10 cellular contexts compared by ENCODE assay signal in genomic region chr22:35310556-35311550, GRCh38. TPM values are rescaled to one million over a fixed set of nuclear protein-coding genes. Genes with fewer than 3 reads are reported as not detected.
DNase-seq lines count a peak whose midpoint lies in the region; ATAC-seq and TF ChIP-seq lines count a peak whose summit lies in the region.
"Had no signal": no experiment of that assay in that cellular context is flagged by ENCODE, and none has a peak within 500 bp of the region (broad histone marks: within the 10 kb centered on the region; RNA-seq: fewer than 3 reads in every experiment).

No MANE protein-coding gene starts in this region.

- H3K4me1 Mint-ChIP-seq in T-helper 17 cell = peaks cover 79% of the 10 kb centered on the region

- intact Hi-C loops in spleen (cut with DNase I; ENCODE audit: low total_unique reads) = no loop called here

- no peaks in the 10 kb centered on the region for H3K36me3 ChIP-seq in right atrium auricular region
- H3K36me3 ChIP-seq in spleen = peaks cover 0 to 50% (median 5%) of the 10 kb centered on the region in 6 donors
- H3K36me3 ChIP-seq: SJSA1 had no signal

- TF ChIP-seq CTCF in right atrium auricular region (IDR thresholded peaks at IDR 0.05) (no peak), spleen (IDR thresholded peaks at IDR 0.05 in 8 of 11, conservative IDR thresholded peaks at IDR 0.05 in 3 of 11) (no peak)

- H3K4me3 Mint-ChIP-seq in T-helper 17 cell = peak overlapping the region; percentile 82

- H3K27me3 ChIP-seq in right atrium auricular region = no peaks in the 10 kb centered on the region
- no peaks in the 10 kb centered on the region for H3K27me3 ChIP-seq in spleen (replicated peaks in 1 of 7)
- H3K27me3 ChIP-seq: SJSA1 had no signal

- H3K27ac ChIP-seq in right atrium auricular region = peak overlapping the region; percentile 89 to 95
- peak overlapping the region in 4 of 8 donors; percentile 1 to 26 (median 10) for H3K27ac ChIP-seq in spleen
- H3K27ac ChIP-seq in caudate nucleus (ENCODE audit: low read depth, low read length) = no peak overlapping the region
- H3K27ac ChIP-seq: SJSA1 had no signal

- H3K9me3 ChIP-seq in T-helper 17 cell (ENCODE audit: control insufficient read depth, low read length, poor library complexity, severe bottlenecking) (no peaks in the 10 kb centered on the region), right atrium auricular region (no peaks in the 10 kb centered on the region), spleen (no peaks in the 10 kb centered on the region)
- H3K9me3 ChIP-seq: SJSA1 had no signal

- H3K27ac Mint-ChIP-seq in T-helper 17 cell = peak overlapping the region; percentile 92

- peak; percentile 20 for ATAC-seq in T-helper 17 cell
- no peak for ATAC-seq in GM21723 (IDR thresholded peaks at IDR 0.05; ENCODE audit: unreplicated experiment)
- ATAC-seq: stimulated activated naive CD8-positive, alpha-beta T cell treated with anti-CD3 and anti-CD28 coated beads, Interleukin-15, amount 100 ng/mL, for 72 hours had no signal

- H3K36me3 Mint-ChIP-seq in T-helper 17 cell (ENCODE audit: low read depth) = peaks cover 2% of the 10 kb centered on the region

- DNase-seq in activated CD8-positive, alpha-beta memory T cell treated with anti-CD3 and anti-CD28 coated beads, Interleukin-2, amount 50 U/mL, for 48 hours = peak; percentile 46
- DNase-seq in activated CD8-positive, alpha-beta memory T cell treated with anti-CD3 and anti-CD28 coated beads, Interleukin-2, amount 50 U/mL, for 4 hours = no peak
- DNase-seq in T-helper 17 cell (no peak), right atrium auricular region (ENCODE audit: low spot score) (no peak), spleen (peak; percentile 68), caudate nucleus (lab: John Stamatoyannopoulos, UW) (no peak), NCI-H187 (lab: John Stamatoyannopoulos, UW) (no peak)
- DNase-seq: stimulated activated naive CD8-positive, alpha-beta T cell treated with anti-CD3 and anti-CD28 coated beads, Interleukin-15, amount 100 ng/mL, for 72 hours had no signal

- no peak overlapping the region for H3K4me3 ChIP-seq in right atrium auricular region
- H3K4me3 ChIP-seq in spleen = no peak overlapping the region
- H3K4me3 ChIP-seq: SJSA1 had no signal

- no peaks in the 10 kb centered on the region for H3K27me3 Mint-ChIP-seq in T-helper 17 cell
- H3K27me3 Mint-ChIP-seq: stimulated activated naive CD8-positive, alpha-beta T cell treated with anti-CD3 and anti-CD28 coated beads, Interleukin-15, amount 100 ng/mL, for 72 hours had no signal

- H3K4me1 ChIP-seq in right atrium auricular region (peaks cover 0 to 89% of the 10 kb centered on the region in 2 donors), spleen (peaks cover 32 to 99% (median 89%) of the 10 kb centered on the region in 6 donors)

- TF ChIP-seq POLR2A in spleen (IDR thresholded peaks at IDR 0.05) = no peak

- 70 to 82% (median 77%) methylated on average over 16 to 18 of the region's 18 CpGs for WGBS in spleen, 5 donors

RNA-seq across cellular contexts. Expression of gene TOM1, which starts 11.2 kb away (rescaled TPM):
- total RNA-seq in T-helper 17 cell (100 to 1,000 TPM; 166 to 178 TPM), right atrium auricular region (100 to 1,000 TPM; 108 TPM), spleen (10 to 100 TPM; 48.2 to 92.1 (median 56.1) TPM)
- 10 to 100 TPM; 19.9 to 44.4 (median 34.2) TPM for polyA plus RNA-seq in spleen

RNA-seq across cellular contexts. Expression of gene HMGXB4, which starts 53.6 kb away (rescaled TPM):
- 10 to 100 TPM; 37.1 to 42.4 TPM for total RNA-seq in T-helper 17 cell
- total RNA-seq in right atrium auricular region = 1 to 10 TPM; 9.6 to 9.8 TPM
- 10 to 100 TPM; 18.1 to 24.6 (median 21.5) TPM for total RNA-seq in spleen
- 1 to 10 TPM; 4.0 to 6.9 (median 4.2) TPM for polyA plus RNA-seq in spleen

Comparison
In these comparisons a context has a peak if more than half of its experiments do, and no peak if none do; other contexts are left out.
1. DNase-seq: peak in activated CD8-positive, alpha-beta memory T cell treated with anti-CD3 and anti-CD28 coated beads, Interleukin-2, amount 50 U/mL, for 48 hours (single experiment) and spleen (single experiment); none in activated CD8-positive, alpha-beta memory T cell treated with anti-CD3 and anti-CD28 coated beads, Interleukin-2, amount 50 U/mL, for 4 hours (single experiment), T-helper 17 cell (0 of 3), right atrium auricular region (single experiment), caudate nucleus (0 of 61) and NCI-H187 (0 of 2).